ENCODE assay signal across 31 cellular contexts in genomic region chr2:154837035-154837434, GRCh38.
"Had no signal": no experiment of that assay in that cellular context is flagged by ENCODE, and none has a peak within 500 bp of the region (broad histone marks: within the 10 kb centered on the region; RNA-seq: fewer than 3 reads in every experiment).

No MANE protein-coding gene starts in this region.

- H3K27me3 ChIP-seq: brain microvascular endothelial cell, dorsolateral prefrontal cortex, heart left ventricle, hepatocyte had no signal

- H2AFZ ChIP-seq: hepatocyte had no signal

- ATAC-seq: activated T-cell treated with anti-CD3 and anti-CD28 coated beads, Interleukin-2, amount 50 U/mL, for 4 hours; activated T-helper 17 cell treated with anti-CD3 and anti-CD28 coated beads, Interleukin-2, amount 50 U/mL, for 72 hours; effector memory CD8-positive, alpha-beta T cell; esophagus mucosa; heart left ventricle; WTC11 had no signal

- H3K79me2 ChIP-seq: hepatocyte had no signal

- H3K36me3 Mint-ChIP-seq: activated naive CD8-positive, alpha-beta T cell; WTC11 had no signal

- H3K4me3 ChIP-seq: coronary artery, dorsolateral prefrontal cortex, heart left ventricle, hepatocyte had no signal

- H3K4me1 ChIP-seq: heart left ventricle had no signal

- H3K4me3 Mint-ChIP-seq: activated CD4-positive, alpha-beta memory T cell treated with anti-CD3 and anti-CD28 coated beads, Interleukin-2, amount 10 ng/mL, durations not matched to agents 7 days and 5 days; activated CD4-positive, alpha-beta T cell treated with anti-CD3 and anti-CD28 coated beads, Interleukin-2, amount 10 ng/mL, durations not matched to agents 7 days and 5 days; activated naive CD8-positive, alpha-beta T cell; activated T-cell treated with anti-CD3 and anti-CD28 coated beads, Interleukin-2, amount 50 U/mL, for 4 hours; activated T-helper 17 cell treated with anti-CD3 and anti-CD28 coated beads, Interleukin-2, amount 50 U/mL, for 72 hours; central memory CD8-positive, alpha-beta T cell; dendritic cell treated with granulocyte-macrophage colony-stimulating factor and Interleukin-4, amounts not matched to agents 40 ng/mL and 50 ng/mL, for 4 days; effector memory CD8-positive, alpha-beta T cell; WTC11 had no signal

- H3K9me3 Mint-ChIP-seq: activated CD4-positive, alpha-beta T cell treated with anti-CD3 and anti-CD28 coated beads, Interleukin-2, amount 10 ng/mL, durations not matched to agents 7 days and 5 days; activated T-cell treated with anti-CD3 and anti-CD28 coated beads, Interleukin-2, amount 50 U/mL, for 4 hours had no signal

- H3K4me2 ChIP-seq: hepatocyte had no signal

- H3K27ac Mint-ChIP-seq: activated CD4-positive, alpha-beta memory T cell treated with anti-CD3 and anti-CD28 coated beads, Interleukin-2, amount 10 ng/mL, durations not matched to agents 7 days and 5 days; activated CD4-positive, alpha-beta T cell treated with anti-CD3 and anti-CD28 coated beads, Interleukin-2, amount 10 ng/mL, durations not matched to agents 7 days and 5 days; activated naive CD8-positive, alpha-beta T cell; activated T-helper 17 cell treated with anti-CD3 and anti-CD28 coated beads, Interleukin-2, amount 50 U/mL, for 72 hours; dendritic cell treated with granulocyte-macrophage colony-stimulating factor and Interleukin-4, amounts not matched to agents 40 ng/mL and 50 ng/mL, for 4 days; effector memory CD8-positive, alpha-beta T cell; WTC11 had no signal

- H3K27ac ChIP-seq: brain microvascular endothelial cell, coronary artery, dorsolateral prefrontal cortex, heart left ventricle, hepatocyte had no signal

- H3K4me1 Mint-ChIP-seq: activated CD4-positive, alpha-beta memory T cell treated with anti-CD3 and anti-CD28 coated beads, Interleukin-2, amount 10 ng/mL, durations not matched to agents 7 days and 5 days; activated CD4-positive, alpha-beta T cell treated with anti-CD3 and anti-CD28 coated beads, Interleukin-2, amount 10 ng/mL, durations not matched to agents 7 days and 5 days; activated T-helper 17 cell treated with anti-CD3 and anti-CD28 coated beads, Interleukin-2, amount 50 U/mL, for 72 hours; central memory CD8-positive, alpha-beta T cell had no signal

- H3K27me3 Mint-ChIP-seq: activated CD4-positive, alpha-beta memory T cell treated with anti-CD3 and anti-CD28 coated beads, Interleukin-2, amount 10 ng/mL, durations not matched to agents 7 days and 5 days; activated CD4-positive, alpha-beta T cell treated with anti-CD3 and anti-CD28 coated beads, Interleukin-2, amount 10 ng/mL, durations not matched to agents 7 days and 5 days; activated naive CD8-positive, alpha-beta T cell; activated T-helper 17 cell treated with anti-CD3 and anti-CD28 coated beads, Interleukin-2, amount 50 U/mL, for 72 hours; central memory CD8-positive, alpha-beta T cell; dendritic cell treated with granulocyte-macrophage colony-stimulating factor and Interleukin-4, amounts not matched to agents 40 ng/mL and 50 ng/mL, for 4 days; effector memory CD8-positive, alpha-beta T cell had no signal

- DNase-seq: activated CD4-positive, alpha-beta memory T cell treated with anti-CD3 and anti-CD28 coated beads, Interleukin-2, amount 10 ng/mL, durations not matched to agents 7 days and 5 days; activated CD4-positive, alpha-beta T cell treated with anti-CD3 and anti-CD28 coated beads for 1 hour; activated CD4-positive, alpha-beta T cell treated with anti-CD3 and anti-CD28 coated beads for 4 hours; activated CD4-positive, alpha-beta T cell treated with anti-CD3 and anti-CD28 coated beads, Interleukin-2, amount 10 ng/mL, durations not matched to agents 7 days and 5 days; activated CD4-positive, alpha-beta T cell treated with anti-CD3 and anti-CD28 coated beads, Interleukin-2, amount 50 U/mL, for 4 hours; activated CD8-positive, alpha-beta memory T cell treated with anti-CD3 and anti-CD28 coated beads for 24 hours; activated effector memory CD4-positive, alpha-beta T cell treated with Interleukin-2 at 50 U/mL for 16 hours; activated gamma-delta T cell treated with Interleukin-2 at 50 U/mL for 16 hours; activated naive CD4-positive, alpha-beta T cell treated with anti-CD3 and anti-CD28 coated beads, Interleukin-2, amount 50 U/mL, for 16 hours; activated naive CD4-positive, alpha-beta T cell treated with Interleukin-2 at 50 U/mL for 16 hours; activated T-cell treated with anti-CD3 and anti-CD28 coated beads, Interleukin-2, amount 50 U/mL, for 4 hours; amniotic stem cell; anterior cingulate cortex; brain microvascular endothelial cell; dorsolateral prefrontal cortex; effector memory CD8-positive, alpha-beta T cell; foreskin fibroblast; glutamatergic neuron; heart left ventricle; T-helper 2 cell had no signal

- H3K36me3 ChIP-seq: brain microvascular endothelial cell, heart left ventricle had no signal

- FAIRE-seq: astrocyte, bronchial epithelial cell, frontal cortex had no signal
